Comparison of ENCODE assay signal across 16 cellular contexts in the genomic region with DNA sequence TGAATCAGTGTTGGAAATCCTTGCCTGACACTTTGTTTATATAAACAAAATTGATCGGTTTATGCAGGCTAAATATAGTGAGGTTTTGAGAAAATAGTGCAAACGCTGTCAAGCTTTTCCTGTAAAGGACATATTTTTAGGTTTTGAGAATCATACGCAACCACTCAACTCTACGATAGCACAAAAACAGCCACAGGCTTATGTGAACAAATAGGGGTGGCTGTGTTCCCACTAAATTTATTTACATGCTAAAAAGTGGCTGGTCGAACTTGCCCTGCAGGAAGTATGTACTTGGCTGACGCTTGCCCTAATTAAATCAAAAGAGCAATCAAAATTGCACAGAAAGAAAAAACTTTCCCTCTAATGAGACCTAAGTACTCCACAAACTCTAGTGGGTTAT.
A peak's percentile ranks its signal among the peaks of the same experiment; 100 is the strongest.
DNase-seq lines count a peak whose midpoint lies in the region.
"Had no signal": no experiment of that assay in that cellular context is flagged by ENCODE, and none has a peak within 500 bp of the region (broad histone marks: within the 10 kb centered on the region; RNA-seq: fewer than 3 reads in every experiment).

No MANE protein-coding gene starts in this region.

- H3K9me3 ChIP-seq in CD8-positive, alpha-beta memory T cell (ENCODE audit: low read length): no peaks in the 10 kb centered on the region
- no peaks in the 10 kb centered on the region for H3K9me3 ChIP-seq in mesenchymal stem cell (ENCODE audit: control insufficient read depth, low read length)
- H3K9me3 ChIP-seq: A549, SJCRH30, stomach had no signal

- H3K14ac ChIP-seq in mesenchymal stem cell (ENCODE audit: low read length in 2 of 2): no peak overlapping the region

- H3K4me3 ChIP-seq in CD8-positive, alpha-beta memory T cell (ENCODE audit: low read length): peak overlapping the region; percentile 29
- H3K4me3 ChIP-seq in mesenchymal stem cell (ENCODE audit: insufficient read depth in 1 of 2, low read depth in 1 of 2, low read length in 2 of 2): no peak overlapping the region
- H3K4me3 ChIP-seq: A549, SJCRH30, stomach had no signal

- POLR2A ChIA-PET in CD8-positive, alpha-beta memory T cell (lab: Charles Lee): no interaction called here
- POLR2A ChIA-PET in activated CD4-positive, alpha-beta memory T cell treated with anti-CD3 and anti-CD28 coated beads for 36 hours (lab: Charles Lee): no interaction called here

- no peaks in the 10 kb centered on the region for H3K36me3 Mint-ChIP-seq in CD8-positive, alpha-beta memory T cell
- no peaks in the 10 kb centered on the region for H3K36me3 Mint-ChIP-seq in activated CD4-positive, alpha-beta memory T cell treated with anti-CD3 and anti-CD28 coated beads for 36 hours
- H3K36me3 Mint-ChIP-seq: mesothelial cell of epicardium had no signal

- no peak overlapping the region for H4K91ac ChIP-seq in mesenchymal stem cell (ENCODE audit: low read length)

- no peak overlapping the region for H3K4ac ChIP-seq in mesenchymal stem cell (ENCODE audit: low read depth in 1 of 2, low read length in 2 of 2)

- WGBS in mesenchymal stem cell: 26% methylated on average over 4 of the region's 6 CpGs

- no peak overlapping the region for H2BK5ac ChIP-seq in mesenchymal stem cell (ENCODE audit: low read depth, low read length, poor library complexity, severe bottlenecking)

- H3K27ac ChIP-seq in CD8-positive, alpha-beta memory T cell (ENCODE audit: low read depth, low read length): no peak overlapping the region
- H3K27ac ChIP-seq in mesenchymal stem cell (ENCODE audit: low read length, poor library complexity, severe bottlenecking): no peak overlapping the region
- H3K27ac ChIP-seq: A549, stomach had no signal

- no peak overlapping the region for H2AFZ ChIP-seq in mesenchymal stem cell (ENCODE audit: low read depth, low read length)

- H3K4me3 Mint-ChIP-seq in CD8-positive, alpha-beta memory T cell: peak overlapping the region in 6 of 7 donors; percentile 58 to 78 (median 77)
- H3K4me3 Mint-ChIP-seq in activated CD4-positive, alpha-beta memory T cell treated with anti-CD3 and anti-CD28 coated beads for 36 hours: no peak overlapping the region
- H3K4me3 Mint-ChIP-seq: activated T-cell treated with anti-CD3 and anti-CD28 coated beads, Interleukin-2, amount 50 U/mL, for 4 hours; mesothelial cell of epicardium had no signal

- intact Hi-C loops in activated CD4-positive, alpha-beta memory T cell treated with anti-CD3 and anti-CD28 coated beads for 36 hours (cut with micrococcal nuclease): no loop called here
- intact Hi-C loops in head of caudate nucleus (cut with DNase I): no loop called here

- peaks cover 23% of the 10 kb centered on the region for H3K4me1 ChIP-seq in CD8-positive, alpha-beta memory T cell (ENCODE audit: insufficient read depth, low read length)
- peaks cover 1% of the 10 kb centered on the region for H3K4me1 ChIP-seq in mesenchymal stem cell (ENCODE audit: control insufficient read depth, insufficient read depth, low read depth, low read length)
- H3K4me1 ChIP-seq: A549 had no signal

- DNase-seq in NCI-H1417 (lab: John Stamatoyannopoulos, UW): peak in 2 of 3 experiments; percentile 36 to 66
- no peak for DNase-seq in NCI-H1417 treated with DMSO at 0.1 percent for 48 hours (lab: John Stamatoyannopoulos, UW)
- no peak for DNase-seq in CD8-positive, alpha-beta memory T cell
- no peak for DNase-seq in activated CD4-positive, alpha-beta memory T cell treated with anti-CD3 and anti-CD28 coated beads for 36 hours
- peak; percentile 60 for DNase-seq in mesenchymal stem cell
- no peak for DNase-seq in SW 1271 (lab: John Stamatoyannopoulos, UW)
- DNase-seq in head of caudate nucleus: no peak
- DNase-seq in SK-N-DZ (ENCODE audit: low spot score): no peak
- DNase-seq: anterior cingulate cortex, Karpas-422, retina, stomach had no signal

- no peak overlapping the region for H4K8ac ChIP-seq in mesenchymal stem cell (ENCODE audit: low read length)

- peaks cover 22 to 28% (median 25%) of the 10 kb centered on the region in 3 donors for H3K4me1 Mint-ChIP-seq in CD8-positive, alpha-beta memory T cell
- peaks cover 5% of the 10 kb centered on the region for H3K4me1 Mint-ChIP-seq in activated CD4-positive, alpha-beta memory T cell treated with anti-CD3 and anti-CD28 coated beads for 36 hours (ENCODE audit: low read depth)

- no peak overlapping the region for H3K18ac ChIP-seq in mesenchymal stem cell (ENCODE audit: low read depth in 1 of 2, low read length in 2 of 2)

- no peak overlapping the region for H2BK12ac ChIP-seq in mesenchymal stem cell (ENCODE audit: low read length in 2 of 2)

- peaks cover 0 to 7% (median 0%) of the 10 kb centered on the region in 5 donors for H3K9me3 Mint-ChIP-seq in CD8-positive, alpha-beta memory T cell
- no peaks in the 10 kb centered on the region for H3K9me3 Mint-ChIP-seq in activated CD4-positive, alpha-beta memory T cell treated with anti-CD3 and anti-CD28 coated beads for 36 hours
- H3K9me3 Mint-ChIP-seq: activated T-cell treated with anti-CD3 and anti-CD28 coated beads, Interleukin-2, amount 50 U/mL, for 4 hours; mesothelial cell of epicardium had no signal

- H2AK5ac ChIP-seq in mesenchymal stem cell (ENCODE audit: low read length, severe bottlenecking): no peak overlapping the region

- no peak overlapping the region for H2BK15ac ChIP-seq in mesenchymal stem cell (ENCODE audit: low read depth, poor library complexity, severe bottlenecking)

- H3K27me3 Mint-ChIP-seq in CD8-positive, alpha-beta memory T cell: no peaks in the 10 kb centered on the region
- H3K27me3 Mint-ChIP-seq in activated CD4-positive, alpha-beta memory T cell treated with anti-CD3 and anti-CD28 coated beads for 36 hours: no peaks in the 10 kb centered on the region

- no peak overlapping the region for H3K9ac ChIP-seq in mesenchymal stem cell (ENCODE audit: low read length)

- H3K27me3 ChIP-seq in CD8-positive, alpha-beta memory T cell (ENCODE audit: insufficient read depth, low read length, poor library complexity, severe bottlenecking): no peaks in the 10 kb centered on the region
- no peaks in the 10 kb centered on the region for H3K27me3 ChIP-seq in mesenchymal stem cell (ENCODE audit: control insufficient read depth in 1 of 2, insufficient read depth in 1 of 2, low read length in 2 of 2)
- H3K27me3 ChIP-seq: SJCRH30, stomach had no signal

- no peak overlapping the region for H3K23ac ChIP-seq in mesenchymal stem cell (ENCODE audit: low read length in 2 of 2)

- H2BK120ac ChIP-seq in mesenchymal stem cell (ENCODE audit: low read depth, low read length): no peak overlapping the region

- peak overlapping the region in 7 of 8 donors; percentile 81 to 96 (median 91) for H3K27ac Mint-ChIP-seq in CD8-positive, alpha-beta memory T cell
- H3K27ac Mint-ChIP-seq in activated CD4-positive, alpha-beta memory T cell treated with anti-CD3 and anti-CD28 coated beads for 36 hours: peak overlapping the region; percentile 60
- H3K27ac Mint-ChIP-seq: mesothelial cell of epicardium had no signal

- no peaks in the 10 kb centered on the region for H3K79me1 ChIP-seq in mesenchymal stem cell (replicated peaks; ENCODE audit: low read length, poor library complexity, severe bottlenecking)

- CTCF ChIA-PET in CD8-positive, alpha-beta memory T cell (lab: Charles Lee): interaction anchor here (1.2 kb wide), 1 partner anchor 8 kb away, joined by 6 read pairs; no protein-coding TSS in a partner anchor
- CTCF ChIA-PET in activated CD4-positive, alpha-beta memory T cell treated with anti-CD3 and anti-CD28 coated beads for 36 hours (lab: Charles Lee): no interaction called here

- no peak overlapping the region for H3K4me2 ChIP-seq in mesenchymal stem cell (ENCODE audit: low read length, poor library complexity, severe bottlenecking)
- H3K4me2 ChIP-seq: A549 had no signal

- no peaks in the 10 kb centered on the region for H3K36me3 ChIP-seq in CD8-positive, alpha-beta memory T cell (ENCODE audit: insufficient read depth, low read length)
- no peaks in the 10 kb centered on the region for H3K36me3 ChIP-seq in mesenchymal stem cell (ENCODE audit: control insufficient read depth in 1 of 2, insufficient read depth in 2 of 2, low read depth in 1 of 2, low read length in 2 of 2)
- H3K36me3 ChIP-seq: SJCRH30, stomach had no signal

Comparison
In these comparisons a context has a peak if more than half of its experiments do, and no peak if none do; other contexts are left out.
1. DNase-seq: peak in NCI-H1417 (2 of 3) and mesenchymal stem cell (single experiment); none in NCI-H1417 treated with DMSO at 0.1 percent for 48 hours (single experiment), CD8-positive, alpha-beta memory T cell (0 of 5), activated CD4-positive, alpha-beta memory T cell treated with anti-CD3 and anti-CD28 coated beads for 36 hours (single experiment), SW 1271 (0 of 2), head of caudate nucleus (0 of 42) and SK-N-DZ (single experiment).